In the genomic region with DNA sequence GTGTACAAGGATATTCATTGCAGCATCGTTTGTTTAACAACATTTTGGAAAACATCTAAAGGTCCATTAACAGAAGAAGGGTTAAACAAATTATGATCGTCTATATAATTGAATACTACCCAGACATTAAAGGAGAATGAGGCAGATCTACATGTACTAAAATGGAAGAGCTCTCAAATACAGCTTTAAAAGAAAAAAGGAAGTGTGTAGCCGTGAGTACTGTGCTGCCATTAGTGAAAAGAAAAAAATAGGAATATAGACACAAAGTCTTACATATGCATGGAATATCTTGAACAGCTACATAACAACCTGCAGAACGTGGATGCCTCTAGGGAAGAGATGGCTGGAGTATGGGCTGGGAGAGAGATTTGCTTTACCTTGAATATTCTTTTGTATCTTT, we compare ENCODE assay signal across 24 cellular contexts.
"Had no signal": no experiment of that assay in that cellular context is flagged by ENCODE, and none has a peak within 500 bp of the region (broad histone marks: within the 10 kb centered on the region; RNA-seq: fewer than 3 reads in every experiment).

No MANE protein-coding gene starts in this region.

- H3K4me3 ChIP-seq: psoas muscle, smooth muscle cell, suprapubic skin, tibial artery, upper lobe of right lung had no signal

- DNase-seq: activated CD4-positive, alpha-beta T cell treated with anti-CD3 and anti-CD28 coated beads for 1 hour; activated CD4-positive, alpha-beta T cell treated with anti-CD3 and anti-CD28 coated beads, Interleukin-2, amount 50 U/mL, for 1 hour; activated CD8-positive, alpha-beta memory T cell treated with anti-CD3 and anti-CD28 coated beads, Interleukin-2, amount 10 ng/mL, durations not matched to agents 7 days and 5 days; activated CD8-positive, alpha-beta T cell treated with anti-CD3 and anti-CD28 coated beads for 36 hours; activated naive CD8-positive, alpha-beta T cell treated with anti-CD3 and anti-CD28 coated beads, Interleukin-2, amount 50 U/mL, for 24 hours; activated T-cell treated with anti-CD3 and anti-CD28 coated beads, Interleukin-2, amount 50 U/mL, for 48 hours; amygdala; central memory CD4-positive, alpha-beta T cell; endodermal cell; foreskin fibroblast; hippocampal formation; left cardiac atrium; left ventricle myocardium superior; psoas muscle; stimulated activated CD4-positive, alpha-beta T cell treated with anti-CD3 and anti-CD28 coated beads, Interleukin-15, amount 100 ng/mL, for 24 hours; stimulated activated CD4-positive, alpha-beta T cell treated with anti-CD3 and anti-CD28 coated beads, Interleukin-2, amount 100 ng/mL, for 24 hours; stimulated activated naive CD4-positive, alpha-beta T cell; tibial artery; upper lobe of right lung had no signal

- H3K9me3 ChIP-seq: psoas muscle, suprapubic skin, tibial artery, upper lobe of right lung had no signal

- H3K27me3 ChIP-seq: suprapubic skin, tibial artery, upper lobe of right lung had no signal

- H3K36me3 ChIP-seq: suprapubic skin, tibial artery, upper lobe of right lung had no signal

- H3K27ac ChIP-seq: parathyroid adenoma, psoas muscle, suprapubic skin, tibial artery, upper lobe of right lung had no signal

- H3K4me1 ChIP-seq: parathyroid adenoma, psoas muscle, tibial artery, upper lobe of right lung had no signal

- ATAC-seq: activated CD8-positive, alpha-beta memory T cell treated with anti-CD3 and anti-CD28 coated beads, Interleukin-2, amount 10 ng/mL, durations not matched to agents 7 days and 5 days; activated CD8-positive, alpha-beta T cell treated with anti-CD3 and anti-CD28 coated beads for 36 hours; activated naive CD8-positive, alpha-beta T cell treated with anti-CD3 and anti-CD28 coated beads, Interleukin-2, amount 50 U/mL, for 24 hours; esophagus mucosa; left cardiac atrium; left ventricle myocardium superior; psoas muscle; upper lobe of right lung; WTC11 had no signal
